Comparison of ENCODE assay signal across 1 cellular context in genomic region chr22:41573677-41574264, GRCh38.
TF ChIP-seq lines count a peak whose summit lies in the region.

No MANE protein-coding gene starts in this region.

TF ChIP-seq in K562, 482 proteins besides CTCF, POLR2A, EP300 and RAD21:
- TF ChIP-seq CAMTA2 (CRISPR knock-in tag; conservative IDR thresholded peaks at IDR 0.05) (no peak), STAG1 (CRISPR knock-in tag; IDR thresholded peaks at IDR 0.05; ENCODE audit: borderline replicate concordance) (no peak), MCM3 (IDR thresholded peaks at IDR 0.05) (no peak), THRA (IDR thresholded peaks at IDR 0.05) (no peak), CREB5 (CRISPR knock-in tag; IDR thresholded peaks at IDR 0.05) (no peak), HINFP (tag; conservative IDR thresholded peaks at IDR 0.05; ENCODE audit: low read depth) (no peak), POLR2G (IDR thresholded peaks at IDR 0.05; ENCODE audit: low read depth, low read length) (peak; percentile 23; the same call in 1 of the 2 replicates)
